19 cellular contexts compared by ENCODE assay signal in the genomic region with DNA sequence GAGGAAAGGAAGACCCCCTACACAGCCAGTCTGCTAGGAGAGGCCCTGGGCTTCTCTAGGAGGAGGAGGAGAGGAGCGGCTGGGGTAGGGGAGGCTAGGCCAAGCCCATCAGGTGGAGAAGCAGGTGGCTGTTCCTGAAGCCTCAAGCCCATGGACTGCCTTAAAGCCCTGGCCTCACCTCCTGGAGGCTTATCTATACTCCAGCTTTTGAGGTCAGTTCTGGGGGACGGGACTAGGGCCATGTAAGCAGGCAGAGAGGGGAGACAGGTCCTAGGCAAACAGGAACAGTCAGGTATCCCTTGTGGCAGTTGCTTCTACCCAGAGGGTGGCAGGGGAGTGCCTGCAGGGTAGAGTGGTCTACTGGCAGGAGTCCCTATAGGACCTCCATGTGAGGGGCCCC. TPM values are rescaled to one million over a fixed set of nuclear protein-coding genes. Genes with fewer than 3 reads are reported as not detected.
DNase-seq lines count a peak whose midpoint lies in the region; ATAC-seq and TF ChIP-seq lines count a peak whose summit lies in the region.
"Had no signal": no experiment of that assay in that cellular context is flagged by ENCODE, and none has a peak within 500 bp of the region (broad histone marks: within the 10 kb centered on the region; RNA-seq: fewer than 3 reads in every experiment).

No MANE protein-coding gene starts in this region.

- no peak overlapping the region for H3K23ac ChIP-seq in H9 (ENCODE audit: insufficient read length, low read depth, low read length)

- H3K36me3 ChIP-seq in sigmoid colon = no peaks in the 10 kb centered on the region
- H3K36me3 ChIP-seq: BLaER1 had no signal

- H3K27ac Mint-ChIP-seq in H9 = no peak overlapping the region
- no peak overlapping the region for H3K27ac Mint-ChIP-seq in natural killer cell treated with Interleukin-12 subunit alpha and Interleukin-12 subunit beta and Interleukin-15 and Interleukin-18, amount 100 ng/mL, for 72 hours
- H3K27ac Mint-ChIP-seq: B cell; CD8-positive, alpha-beta T cell had no signal

- no peaks in the 10 kb centered on the region for H3K79me1 ChIP-seq in H9 (ENCODE audit: insufficient read depth, low read depth, low read length, poor library complexity, severe bottlenecking)

- TF ChIP-seq POLR2A in sigmoid colon (IDR thresholded peaks at IDR 0.05) = no peak

- no peak overlapping the region for H3K4me3 Mint-ChIP-seq in H9
- H3K4me3 Mint-ChIP-seq in natural killer cell treated with Interleukin-12 subunit alpha and Interleukin-12 subunit beta and Interleukin-15 and Interleukin-18, amount 100 ng/mL, for 72 hours = no peak overlapping the region
- H3K4me3 Mint-ChIP-seq: B cell; CD4-positive, CD25-positive, alpha-beta regulatory T cell; CD8-positive, alpha-beta T cell had no signal

- TF ChIP-seq EP300 in sigmoid colon (IDR thresholded peaks at IDR 0.05) = no peak

- no peaks in the 10 kb centered on the region for H3K9me3 Mint-ChIP-seq in H9
- H3K9me3 Mint-ChIP-seq in natural killer cell treated with Interleukin-12 subunit alpha and Interleukin-12 subunit beta and Interleukin-15 and Interleukin-18, amount 100 ng/mL, for 72 hours = no peaks in the 10 kb centered on the region
- H3K9me3 Mint-ChIP-seq: CD8-positive, alpha-beta T cell had no signal

- no peak for TF ChIP-seq CTCF in H9 (conservative IDR thresholded peaks at IDR 0.05)
- no peak for TF ChIP-seq CTCF in sigmoid colon (IDR thresholded peaks at IDR 0.05)

- no peak overlapping the region for H2BK5ac ChIP-seq in H9 (ENCODE audit: insufficient read length, low read length)

- H3K14ac ChIP-seq in H9 (ENCODE audit: insufficient read depth, low read length) = no peak overlapping the region

- no peak overlapping the region for H4K5ac ChIP-seq in H9 (ENCODE audit: insufficient read length, low read depth, low read length)

- H3K27me3 ChIP-seq in H9 (ENCODE audit: insufficient read depth, low read length) (no peaks in the 10 kb centered on the region), sigmoid colon (no peaks in the 10 kb centered on the region)
- H3K27me3 ChIP-seq: BLaER1 had no signal

- H2BK15ac ChIP-seq in H9 (ENCODE audit: low read depth, low read length) = no peak overlapping the region

- no peak overlapping the region for H3K4ac ChIP-seq in H9 (ENCODE audit: low read depth, low read length)

- H3T11ph ChIP-seq in H9 (ENCODE audit: low read length) = no peak overlapping the region

- no peak overlapping the region for H2AK5ac ChIP-seq in H9 (ENCODE audit: insufficient read length, low read length)

- H3K27ac ChIP-seq in H9 (ENCODE audit: insufficient read length, low read depth, low read length) = no peak overlapping the region
- H3K27ac ChIP-seq in sigmoid colon = no peak overlapping the region
- H3K27ac ChIP-seq: 22Rv1, BLaER1, C4-2B had no signal

- no peaks in the 10 kb centered on the region for H4K20me1 ChIP-seq in H9 (ENCODE audit: control insufficient read depth, insufficient read depth, insufficient read length)
- H4K20me1 ChIP-seq: BLaER1 had no signal

- no peak overlapping the region for H3K4me2 ChIP-seq in H9 (ENCODE audit: insufficient read depth, insufficient read length, low read length)
- H3K4me2 ChIP-seq: BLaER1 had no signal

- DNase-seq in activated CD8-positive, alpha-beta memory T cell treated with anti-CD3 and anti-CD28 coated beads for 24 hours = peak; percentile 47
- DNase-seq in activated CD8-positive, alpha-beta memory T cell treated with anti-CD3 and anti-CD28 coated beads, Interleukin-2, amount 50 U/mL, for 4 hours = no peak
- DNase-seq in H9 (peak; percentile 12), islet precursor cell (peak; percentile 43), sigmoid colon (peak; percentile 24)
- DNase-seq in natural killer cell treated with Interleukin-12 subunit alpha and Interleukin-12 subunit beta and Interleukin-15 and Interleukin-18, amount 100 ng/mL, for 72 hours (ENCODE audit: low spot score) = no peak
- no peak for DNase-seq in activated CD4-positive, alpha-beta T cell treated with anti-CD3 and anti-CD28 coated beads, Interleukin-2, amount 50 U/mL, for 4 hours
- DNase-seq: Caco-2; CD4-positive, CD25-positive, alpha-beta regulatory T cell; DMS153; DND-41; GOT3; HCEC 1CT had no signal

- H3K36me3 Mint-ChIP-seq in H9 (ENCODE audit: insufficient read depth in 1 of 3, low read depth in 3 of 3) = no peaks in the 10 kb centered on the region
- H3K36me3 Mint-ChIP-seq in natural killer cell treated with Interleukin-12 subunit alpha and Interleukin-12 subunit beta and Interleukin-15 and Interleukin-18, amount 100 ng/mL, for 72 hours = no peaks in the 10 kb centered on the region
- H3K36me3 Mint-ChIP-seq: CD8-positive, alpha-beta T cell had no signal

- no peak overlapping the region for H2BK120ac ChIP-seq in H9 (ENCODE audit: low read depth, low read length, poor library complexity, severe bottlenecking)

- no CpG with 5 or more reads among the region's 2 CpGs for WGBS in H9 (ENCODE audit: extremely low coverage, insufficient read length, low lambda C conversion rate)
- WGBS in sigmoid colon, 2 donors = 71 to 93% methylated on average over 2 of the region's 2 CpGs

- no peaks in the 10 kb centered on the region for H3K4me1 ChIP-seq in H9 (ENCODE audit: insufficient read depth, low read length)
- peaks cover 0 to 8% (median 0%) of the 10 kb centered on the region in 4 donors for H3K4me1 ChIP-seq in sigmoid colon
- H3K4me1 ChIP-seq: Caco-2 had no signal

- no peak overlapping the region for H3K4me3 ChIP-seq in sigmoid colon
- H3K4me3 ChIP-seq: BLaER1 had no signal

- H3K4me1 Mint-ChIP-seq in H9 = peaks cover 10% of the 10 kb centered on the region in 2 experiments
- peaks cover 11 to 16% of the 10 kb centered on the region in 2 donors for H3K4me1 Mint-ChIP-seq in natural killer cell treated with Interleukin-12 subunit alpha and Interleukin-12 subunit beta and Interleukin-15 and Interleukin-18, amount 100 ng/mL, for 72 hours (ENCODE audit: low read depth in 2 of 2)

- no peak for ATAC-seq in HG02759 (IDR thresholded peaks at IDR 0.05; ENCODE audit: unreplicated experiment)
- ATAC-seq in natural killer cell treated with Interleukin-12 subunit alpha and Interleukin-12 subunit beta and Interleukin-15 and Interleukin-18, amount 100 ng/mL, for 72 hours = no peak
- ATAC-seq: CD8-positive, alpha-beta T cell had no signal

- no peaks in the 10 kb centered on the region for H3K9me3 ChIP-seq in H9 (ENCODE audit: control insufficient read depth, low read depth, low read length)
- no peaks in the 10 kb centered on the region for H3K9me3 ChIP-seq in sigmoid colon
- H3K9me3 ChIP-seq: BLaER1, Caco-2 had no signal

- no peak overlapping the region for H4K8ac ChIP-seq in H9 (replicated peaks; ENCODE audit: insufficient read length, low read depth, low read length)

- H3K23me2 ChIP-seq in H9 (ENCODE audit: insufficient read length, low read depth, low read length, poor library complexity, severe bottlenecking) = no peaks in the 10 kb centered on the region

- H2BK12ac ChIP-seq in H9 (ENCODE audit: insufficient read length, low read depth, low read length) = no peak overlapping the region

- no peak overlapping the region for H3K18ac ChIP-seq in H9 (ENCODE audit: insufficient read length, low read depth, low read length)

- H3K56ac ChIP-seq in H9 (ENCODE audit: insufficient read length, low read depth, low read length) = no peak overlapping the region

- no peak overlapping the region for H2BK20ac ChIP-seq in H9 (ENCODE audit: low read depth, low read length, poor library complexity, severe bottlenecking)

- H2AFZ ChIP-seq in H9 (ENCODE audit: low read length) = no peak overlapping the region

- no peaks in the 10 kb centered on the region for H3K79me2 ChIP-seq in H9 (ENCODE audit: insufficient read depth, low read length)

- peaks cover 6% of the 10 kb centered on the region for H3K27me3 Mint-ChIP-seq in H9 (ENCODE audit: low read depth)
- peaks cover 4 to 9% of the 10 kb centered on the region in 2 donors for H3K27me3 Mint-ChIP-seq in natural killer cell treated with Interleukin-12 subunit alpha and Interleukin-12 subunit beta and Interleukin-15 and Interleukin-18, amount 100 ng/mL, for 72 hours
- H3K27me3 Mint-ChIP-seq: B cell; CD4-positive, CD25-positive, alpha-beta regulatory T cell had no signal

- intact Hi-C loops in sigmoid colon (cut with DNase I) = no loop called here

- no peak overlapping the region for H4K91ac ChIP-seq in H9 (ENCODE audit: insufficient read length, low read depth, low read length)

- H3K9ac ChIP-seq in H9 (ENCODE audit: extremely low read depth, insufficient read length, low read length) = no peak overlapping the region
- H3K9ac ChIP-seq: BLaER1 had no signal

RNA-seq across cellular contexts. Expression of gene KCNC4, which starts 40.6 kb away (rescaled TPM):
- total RNA-seq in H9 (2021) (8.4 and 8.9 TPM in 2 replicates), sigmoid colon (1 to 10 TPM; 1.8 to 6.4 (median 3.2) TPM)
- polyA plus RNA-seq in sigmoid colon = 1 to 10 TPM in 1 of 3 donors, under 1 TPM in 2; 0.60 to 3.6 (median 0.69) TPM
- total RNA-seq in natural killer cell treated with Interleukin-12 subunit alpha and Interleukin-12 subunit beta and Interleukin-15 and Interleukin-18, amount 100 ng/mL, for 72 hours = 1 to 10 TPM in 1 of 2 donors, under 1 TPM in 1; 0.88 to 2.1 TPM

Comparison
In these comparisons a context has a peak if more than half of its experiments do, and no peak if none do; other contexts are left out.
1. DNase-seq: peak in activated CD8-positive, alpha-beta memory T cell treated with anti-CD3 and anti-CD28 coated beads for 24 hours (single experiment), H9 (single experiment), islet precursor cell (single experiment) and sigmoid colon (single experiment); none in activated CD8-positive, alpha-beta memory T cell treated with anti-CD3 and anti-CD28 coated beads, Interleukin-2, amount 50 U/mL, for 4 hours (single experiment), natural killer cell treated with Interleukin-12 subunit alpha and Interleukin-12 subunit beta and Interleukin-15 and Interleukin-18, amount 100 ng/mL, for 72 hours (single experiment) and activated CD4-positive, alpha-beta T cell treated with anti-CD3 and anti-CD28 coated beads, Interleukin-2, amount 50 U/mL, for 4 hours (0 of 2).